ENCODE assay signal across 20 cellular contexts in genomic region chr12:51850933-51851244, GRCh38. TPM values are rescaled to one million over a fixed set of nuclear protein-coding genes. Genes with fewer than 3 reads are reported as not detected.
"Had no signal": no experiment of that assay in that cellular context is flagged by ENCODE, and none has a peak within 500 bp of the region (broad histone marks: within the 10 kb centered on the region; RNA-seq: fewer than 3 reads in every experiment).

No MANE protein-coding gene starts in this region.

- H3K27ac ChIP-seq: cardiac muscle cell, dorsolateral prefrontal cortex, psoas muscle, right lobe of liver, VCaP had no signal

- H3K4me3 Mint-ChIP-seq: memory B cell; stimulated activated naive CD8-positive, alpha-beta T cell treated with anti-CD3 and anti-CD28 coated beads, Interleukin-15, amount 100 ng/mL, for 72 hours had no signal

- H3K9me3 Mint-ChIP-seq: activated T-helper 2 cell treated with anti-CD3 and anti-CD28 coated beads, Interferon-gamma antibody, Interleukin-2, Interleukin-4, amounts not matched to agents 10 μg/mL and 5 μg/mL and 100 μg/mL, durations not matched to agents 14 hours and 24 hours and 36 hours; memory B cell; stimulated activated naive CD8-positive, alpha-beta T cell treated with anti-CD3 and anti-CD28 coated beads, Interleukin-15, amount 100 ng/mL, for 72 hours had no signal

- H3K36me3 Mint-ChIP-seq: memory B cell had no signal

- H3K36me3 ChIP-seq: cardiac muscle cell, right lobe of liver had no signal

- H3K27me3 ChIP-seq: cardiac muscle cell had no signal

- H3K4me2 ChIP-seq: smooth muscle cell had no signal

- DNase-seq: activated CD4-positive, alpha-beta T cell treated with anti-CD3 and anti-CD28 coated beads for 1 hour; activated CD4-positive, alpha-beta T cell treated with anti-CD3 and anti-CD28 coated beads, Interleukin-2, amount 50 U/mL, for 4 hours; activated naive CD4-positive, alpha-beta T cell treated with anti-CD3 and anti-CD28 coated beads, Interleukin-2, amount 50 U/mL, for 16 hours; dorsolateral prefrontal cortex; mucosa of descending colon; naive thymus-derived CD4-positive, alpha-beta T cell; psoas muscle; right lobe of liver; stimulated activated naive CD8-positive, alpha-beta T cell treated with anti-CD3 and anti-CD28 coated beads, Interleukin-15, amount 100 ng/mL, for 72 hours; T-helper 1 cell had no signal

- H3K9me3 ChIP-seq: mucosa of descending colon, psoas muscle, right lobe of liver had no signal

- H3K4me3 ChIP-seq: cardiac muscle cell, dorsolateral prefrontal cortex, mucosa of descending colon, psoas muscle, right lobe of liver, smooth muscle cell had no signal

- ATAC-seq: esophagus mucosa; mucosa of descending colon; psoas muscle; right lobe of liver; SK-N-SH treated with all-trans-retinoic acid at 6 μM for 48 hours; stimulated activated naive CD8-positive, alpha-beta T cell treated with anti-CD3 and anti-CD28 coated beads, Interleukin-15, amount 100 ng/mL, for 72 hours had no signal

- H3K27ac Mint-ChIP-seq: activated T-helper 2 cell treated with anti-CD3 and anti-CD28 coated beads, Interferon-gamma antibody, Interleukin-2, Interleukin-4, amounts not matched to agents 10 μg/mL and 5 μg/mL and 100 μg/mL, durations not matched to agents 14 hours and 24 hours and 36 hours; memory B cell; naive thymus-derived CD4-positive, alpha-beta T cell; stimulated activated naive CD8-positive, alpha-beta T cell treated with anti-CD3 and anti-CD28 coated beads, Interleukin-15, amount 100 ng/mL, for 72 hours had no signal

RNA-seq across cellular contexts. Expression of gene ANKRD33, which starts 37.0 kb away (rescaled TPM):
- total RNA-seq: activated T-helper 2 cell treated with anti-CD3 and anti-CD28 coated beads, Interferon-gamma antibody, Interleukin-2, Interleukin-4, amounts not matched to agents 10 μg/mL and 5 μg/mL and 100 μg/mL, durations not matched to agents 14 hours and 24 hours and 36 hours; esophagus mucosa; naive thymus-derived CD4-positive, alpha-beta T cell; omental fat pad; psoas muscle; smooth muscle cell; temporal lobe; urinary bladder had no signal
- polyA plus RNA-seq: cardiac muscle cell; naive thymus-derived CD4-positive, alpha-beta T cell; urinary bladder had no signal

RNA-seq across cellular contexts. Expression of gene ACVRL1, which starts 56.4 kb away (rescaled TPM):
- total RNA-seq: activated T-helper 2 cell treated with anti-CD3 and anti-CD28 coated beads, Interferon-gamma antibody, Interleukin-2, Interleukin-4, amounts not matched to agents 10 μg/mL and 5 μg/mL and 100 μg/mL, durations not matched to agents 14 hours and 24 hours and 36 hours had no signal
- polyA plus RNA-seq: cardiac muscle cell; naive thymus-derived CD4-positive, alpha-beta T cell had no signal
